Comparison of ENCODE assay signal across 8 cellular contexts in genomic region chr17:32752934-32753333, GRCh38.
"Had no signal": no experiment of that assay in that cellular context is flagged by ENCODE, and none has a peak within 500 bp of the region (broad histone marks: within the 10 kb centered on the region; RNA-seq: fewer than 3 reads in every experiment).

No MANE protein-coding gene starts in this region.

- FAIRE-seq: HTR-8/SVneo had no signal

- H3K4me1 ChIP-seq: HAP-1 had no signal

- ATAC-seq: GM23338, HCT116 had no signal

- DNase-seq: H7, IMR-90, KBM-7 had no signal

- H3K4me3 Mint-ChIP-seq: GM23338 had no signal

- H2AFZ ChIP-seq: GM23338 had no signal

- H3K27ac ChIP-seq: KMS-11 had no signal

- H3K9me3 Mint-ChIP-seq: GM23338 had no signal

- H3K4me2 ChIP-seq: GM23338, KMS-11 had no signal

- H3K9ac ChIP-seq: KMS-11 had no signal

- H3K4me3 ChIP-seq: GM23338, HAP-1 had no signal

- H3K9me3 ChIP-seq: HAP-1 had no signal

- H3K27ac Mint-ChIP-seq: GM23338 had no signal

- H3K36me3 ChIP-seq: HAP-1 had no signal
